In the genomic region with DNA sequence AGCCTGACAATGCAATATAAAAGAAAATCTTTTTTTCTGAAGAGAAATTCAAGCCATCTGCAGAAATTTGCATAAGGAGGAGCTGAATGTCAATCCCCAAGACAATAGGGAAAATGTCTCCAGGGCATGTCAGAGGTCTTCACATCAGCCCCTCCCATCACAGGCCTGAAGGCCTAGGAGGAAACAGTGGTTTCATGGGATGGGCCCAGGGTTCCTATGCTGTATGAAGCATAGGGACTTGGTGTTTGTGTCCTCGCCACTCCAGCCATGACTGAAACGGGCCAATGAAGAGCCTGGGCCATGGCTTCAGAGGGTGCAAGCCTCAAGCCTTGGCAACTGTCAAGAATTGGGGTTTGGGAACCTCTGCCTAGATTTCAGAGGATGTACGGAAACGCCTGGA, we compare ENCODE assay signal across 31 cellular contexts.
A peak's percentile ranks its signal among the peaks of the same experiment; 100 is the strongest.
DNase-seq lines count a peak whose midpoint lies in the region; ATAC-seq and TF ChIP-seq lines count a peak whose summit lies in the region.
"Had no signal": no experiment of that assay in that cellular context is flagged by ENCODE, and none has a peak within 500 bp of the region (broad histone marks: within the 10 kb centered on the region; RNA-seq: fewer than 3 reads in every experiment).

No MANE protein-coding gene starts in this region.

- TF ChIP-seq CTCF in HEK293 (tag by site-specific recombination; IDR thresholded peaks at IDR 0.05), result no peak
- TF ChIP-seq CTCF in osteocyte (IDR thresholded peaks at IDR 0.05), result no peak
- no peak for TF ChIP-seq CTCF in tibial nerve (IDR thresholded peaks at IDR 0.05)

- H3K27ac ChIP-seq in HEK293 (ENCODE audit: extremely low read depth, low read depth, low read length) (no peak overlapping the region), tibial nerve (no peak overlapping the region)
- H3K27ac ChIP-seq: 22Rv1; A549; BLaER1; BLaER1 treated with 17β-estradiol and CSF1 and Interleukin-3, amounts not matched to agents 10 nM and 100 nM; C4-2B had no signal

- DNase-seq in osteocyte (ENCODE audit: extremely low spot score, unreplicated experiment), result peak; percentile 23
- DNase-seq in tibial nerve (ENCODE audit: low spot score in 2 of 2), result no peak
- DNase-seq: 8988T; ACHN; AML-193; BE2C; C1 segment of cervical spinal cord; Caco-2; Calu3; CD4-positive, alpha-beta memory T cell; CD4-positive, alpha-beta T cell; CD4-positive, CD25-positive, alpha-beta regulatory T cell; CD8-positive, alpha-beta memory T cell; CD8-positive, alpha-beta T cell; COR-L47; DMS 273 treated with DMSO at 0.1 percent for 48 hours; DMS153; DMS53; DMS79; DMS79 treated with DMSO at 0.1 percent for 48 hours; DND-41; EL had no signal

- H3K36me3 Mint-ChIP-seq in osteocyte (ENCODE audit: unreplicated experiment), result no peaks in the 10 kb centered on the region
- H3K36me3 Mint-ChIP-seq: CD14-positive monocyte; CD4-positive, alpha-beta memory T cell; CD4-positive, CD25-positive, alpha-beta regulatory T cell; CD8-positive, alpha-beta T cell had no signal

- no peak overlapping the region for H3K27ac Mint-ChIP-seq in osteocyte (ENCODE audit: unreplicated experiment)
- H3K27ac Mint-ChIP-seq: B cell; CD14-positive monocyte; CD4-positive, alpha-beta memory T cell; CD4-positive, alpha-beta T cell; CD4-positive, CD25-positive, alpha-beta regulatory T cell; CD8-positive, alpha-beta memory T cell; CD8-positive, alpha-beta T cell had no signal

- no peak for TF ChIP-seq EP300 in tibial nerve (IDR thresholded peaks at IDR 0.05)

- H3K9me3 Mint-ChIP-seq in osteocyte (ENCODE audit: unreplicated experiment), result peaks cover 5% of the 10 kb centered on the region

- no peak overlapping the region for H3K4me3 ChIP-seq in HEK293 (ENCODE audit: low read depth, low read length)
- H3K4me3 ChIP-seq in tibial nerve, result no peak overlapping the region
- H3K4me3 ChIP-seq: A549; BLaER1; BLaER1 treated with 17β-estradiol and CSF1 and Interleukin-3, amounts not matched to agents 10 nM and 100 nM had no signal

- H3K36me3 ChIP-seq in HEK293 (ENCODE audit: control insufficient read depth in 2 of 2, insufficient read depth in 1 of 2, low read length in 2 of 2) (no peaks in the 10 kb centered on the region), tibial nerve (no peaks in the 10 kb centered on the region)
- H3K36me3 ChIP-seq: BE2C; BLaER1; BLaER1 treated with 17β-estradiol and CSF1 and Interleukin-3, amounts not matched to agents 10 nM and 100 nM had no signal

- peaks cover 7% of the 10 kb centered on the region for H3K4me1 ChIP-seq in HEK293 (ENCODE audit: control insufficient read depth, insufficient read depth, low read length)
- no peaks in the 10 kb centered on the region for H3K4me1 ChIP-seq in tibial nerve
- H3K4me1 ChIP-seq: A549, BE2C, Caco-2 had no signal

- no peaks in the 10 kb centered on the region for H3K4me1 Mint-ChIP-seq in osteocyte (ENCODE audit: unreplicated experiment)
- H3K4me1 Mint-ChIP-seq: B cell; CD14-positive monocyte; CD4-positive, alpha-beta memory T cell; CD4-positive, CD25-positive, alpha-beta regulatory T cell; CD8-positive, alpha-beta memory T cell had no signal

- H3K9me3 ChIP-seq in HEK293 (ENCODE audit: control insufficient read depth, insufficient read depth, low read depth, low read length) (peaks cover 4% of the 10 kb centered on the region), tibial nerve (peaks cover 0 to 10% (median 0%) of the 10 kb centered on the region in 4 donors)
- H3K9me3 ChIP-seq: BE2C had no signal

- no peak for ATAC-seq in HG03571 (IDR thresholded peaks at IDR 0.05; ENCODE audit: unreplicated experiment)
- ATAC-seq: A549; CD8-positive, alpha-beta T cell had no signal

- H3K4me3 Mint-ChIP-seq in osteocyte (ENCODE audit: unreplicated experiment), result no peak overlapping the region
- H3K4me3 Mint-ChIP-seq: B cell; CD14-positive monocyte; CD4-positive, alpha-beta memory T cell; CD4-positive, alpha-beta T cell; CD4-positive, CD25-positive, alpha-beta regulatory T cell; CD8-positive, alpha-beta memory T cell; CD8-positive, alpha-beta T cell had no signal

- POLR2A ChIA-PET in HEK293 (lab: Yijun Ruan, JAX), result no interaction called here

- H3K27me3 ChIP-seq in tibial nerve, result no peaks in the 10 kb centered on the region
- H3K27me3 ChIP-seq: BE2C; BLaER1; BLaER1 treated with 17β-estradiol and CSF1 and Interleukin-3, amounts not matched to agents 10 nM and 100 nM had no signal

- no peaks in the 10 kb centered on the region for H3K27me3 Mint-ChIP-seq in osteocyte (ENCODE audit: unreplicated experiment)
- H3K27me3 Mint-ChIP-seq: B cell; CD4-positive, alpha-beta memory T cell; CD4-positive, alpha-beta T cell; CD4-positive, CD25-positive, alpha-beta regulatory T cell; CD8-positive, alpha-beta memory T cell had no signal

- 84 to 86% methylated on average over 4 of the region's 4 CpGs for WGBS in tibial nerve, 2 donors

- no peak for TF ChIP-seq POLR2A in tibial nerve (IDR thresholded peaks at IDR 0.05)

- CTCF ChIA-PET in HEK293 (lab: Yijun Ruan, JAX), result interaction anchor here (0.6 to 22.8 kb wide), 2 partner anchors 286 to 359 kb away, joined by 3 to 566 read pairs; no protein-coding TSS in a partner anchor

TF ChIP-seq in HEK293, 187 proteins besides CTCF, POLR2A, EP300 and RAD21:
- peak; percentile 92 for TF ChIP-seq ZNF585B (tag by site-specific recombination; IDR thresholded peaks at IDR 0.05)
- no peak for TF ChIP-seq ZNF664 (tag by site-specific recombination; IDR thresholded peaks at IDR 0.05)
